34 cellular contexts compared by ENCODE assay signal in the genomic region with DNA sequence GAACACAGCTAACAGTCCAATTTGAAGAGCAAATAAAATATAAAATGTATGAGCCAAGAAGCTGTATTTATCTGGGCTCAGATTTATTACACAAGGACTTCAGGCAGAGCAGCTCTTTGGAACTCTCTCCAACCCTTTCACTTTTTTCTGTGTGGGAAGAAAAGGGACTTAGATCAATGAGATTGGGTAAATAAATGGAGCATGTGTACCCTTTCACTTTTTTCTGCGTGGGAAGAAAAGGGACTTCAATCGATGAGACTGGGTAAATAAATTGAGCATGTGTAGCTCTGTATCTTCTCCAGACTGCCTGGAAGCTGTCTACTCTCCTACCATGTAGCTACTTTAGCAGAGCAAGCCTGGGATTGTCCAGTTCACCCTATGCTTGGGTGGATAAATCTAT. TPM values are rescaled to one million over a fixed set of nuclear protein-coding genes. Genes with fewer than 3 reads are reported as not detected.
"Had no signal": no experiment of that assay in that cellular context is flagged by ENCODE, and none has a peak within 500 bp of the region (broad histone marks: within the 10 kb centered on the region; RNA-seq: fewer than 3 reads in every experiment).

No MANE protein-coding gene starts in this region.

- DNase-seq: naive thymus-derived CD4-positive, alpha-beta T cell; natural killer cell; occipital lobe; pancreas; psoas muscle; right cardiac atrium; spleen; stimulated activated CD4-positive, alpha-beta T cell treated with anti-CD3 and anti-CD28 coated beads, Interleukin-12 subunit alpha, Interleukin-12 subunit beta, amount 100 ng/mL, for 4 hours; stimulated activated CD4-positive, alpha-beta T cell treated with anti-CD3 and anti-CD28 coated beads, Interleukin-1b, Interleukin-23, amount 100 ng/mL, for 48 hours; stimulated activated CD4-positive, alpha-beta T cell treated with anti-CD3 and anti-CD28 coated beads, Interleukin-4, amount 100 ng/mL, for 1 hour; stimulated activated CD4-positive, alpha-beta T cell treated with anti-CD3 and anti-CD28 coated beads, Interleukin-4, amount 100 ng/mL, for 4 hours; stimulated activated CD8-positive, alpha-beta memory T cell treated with anti-CD3 and anti-CD28 coated beads, Interleukin-4, amount 100 ng/mL, for 48 hours; stimulated activated naive CD4-positive, alpha-beta T cell; stimulated activated naive CD8-positive, alpha-beta T cell treated with anti-CD3 and anti-CD28 coated beads, Interleukin-15, amount 100 ng/mL, for 72 hours; stimulated activated naive CD8-positive, alpha-beta T cell treated with anti-CD3 and anti-CD28 coated beads, Interleukin-15, Interleukin-2, amounts not matched to agents 100 U/mL and 50 U/mL, for 24 hours; substantia nigra; testis; tibial artery; transverse colon; upper lobe of right lung; uterus had no signal

- H3K4me1 ChIP-seq: neural progenitor cell, pancreas, psoas muscle, spleen, suprapubic skin, testis, tibial artery, transverse colon, upper lobe of right lung, uterus had no signal

- H3K27me3 ChIP-seq: neural progenitor cell, pancreas, testis, transverse colon, upper lobe of right lung, uterus had no signal

- H3K27ac Mint-ChIP-seq: natural killer cell; nephron; neural progenitor cell; stimulated activated memory B cell treated with anti-CD40 and anti-IgM and Interleukin-4, amounts not matched to agents 10 μg/mL and 1 μg/mL and 100 μg/mL, for 72 hours; stimulated activated naive CD8-positive, alpha-beta T cell treated with anti-CD3 and anti-CD28 coated beads, Interleukin-15, amount 100 ng/mL, for 72 hours; type B pancreatic cell had no signal

- H3K36me3 ChIP-seq: neural progenitor cell, pancreas, spleen, suprapubic skin, tibial artery, transverse colon, upper lobe of right lung, uterus had no signal

- H3K9ac ChIP-seq: neural progenitor cell had no signal

- H3K4me3 ChIP-seq: neural progenitor cell, pancreas, psoas muscle, skin epidermis, smooth muscle cell, spleen, suprapubic skin, testis, tibial artery, transverse colon, upper lobe of right lung, uterus had no signal

- ATAC-seq: naive thymus-derived CD4-positive, alpha-beta T cell; natural killer cell; pancreas; psoas muscle; right cardiac atrium; sciatic nerve; stimulated activated memory B cell treated with anti-CD40 and anti-IgM and Interleukin-4, amounts not matched to agents 10 μg/mL and 1 μg/mL and 100 μg/mL, for 72 hours; stimulated activated naive CD8-positive, alpha-beta T cell treated with anti-CD3 and anti-CD28 coated beads, Interleukin-15, amount 100 ng/mL, for 72 hours; stimulated activated naive CD8-positive, alpha-beta T cell treated with anti-CD3 and anti-CD28 coated beads, Interleukin-15, Interleukin-2, amounts not matched to agents 100 U/mL and 50 U/mL, for 24 hours; upper lobe of right lung had no signal

- H3K9me3 ChIP-seq: pancreas, psoas muscle, spleen, suprapubic skin, testis, tibial artery, transverse colon, upper lobe of right lung, uterus had no signal

- H3K36me3 Mint-ChIP-seq: natural killer cell; neural progenitor cell; stimulated activated memory B cell treated with anti-CD40 and anti-IgM and Interleukin-4, amounts not matched to agents 10 μg/mL and 1 μg/mL and 100 μg/mL, for 72 hours; type B pancreatic cell had no signal

- H3K4me3 Mint-ChIP-seq: naive thymus-derived CD4-positive, alpha-beta T cell; natural killer cell; nephron; neural progenitor cell; stimulated activated memory B cell treated with anti-CD40 and anti-IgM and Interleukin-4, amounts not matched to agents 10 μg/mL and 1 μg/mL and 100 μg/mL, for 72 hours; stimulated activated naive CD8-positive, alpha-beta T cell treated with anti-CD3 and anti-CD28 coated beads, Interleukin-15, amount 100 ng/mL, for 72 hours; type B pancreatic cell had no signal

- H3K4me1 Mint-ChIP-seq: neural progenitor cell; stimulated activated memory B cell treated with anti-CD40 and anti-IgM and Interleukin-4, amounts not matched to agents 10 μg/mL and 1 μg/mL and 100 μg/mL, for 72 hours had no signal

- H3K4me2 ChIP-seq: neural progenitor cell, smooth muscle cell had no signal

- H3K27ac ChIP-seq: neural progenitor cell, pancreas, psoas muscle, skin epidermis, spleen, suprapubic skin, testis, tibial artery, transverse colon, upper lobe of right lung, uterus had no signal

RNA-seq across cellular contexts. Expression of gene SLC17A3, which starts 10.7 kb away (rescaled TPM):
- total RNA-seq: occipital lobe, osteoblast, pancreas, posterior vena cava, psoas muscle, sciatic nerve, smooth muscle cell, spleen, suprapubic skin, transverse colon, upper lobe of right lung, urinary bladder, uterus had no signal
- polyA plus RNA-seq: naive thymus-derived CD4-positive, alpha-beta T cell; neural cell; psoas muscle; right cardiac atrium; smooth muscle cell; urinary bladder had no signal

RNA-seq across cellular contexts. Expression of gene SLC17A1, which starts 31.5 kb away (rescaled TPM):
- total RNA-seq: naive thymus-derived CD4-positive, alpha-beta T cell; occipital lobe; osteoblast; pancreas; posterior vena cava; psoas muscle; right cardiac atrium; sciatic nerve; smooth muscle cell; spleen; suprapubic skin; transverse colon; upper lobe of right lung; urinary bladder; uterus had no signal
- polyA plus RNA-seq: naive thymus-derived CD4-positive, alpha-beta T cell; neural cell; psoas muscle; right cardiac atrium; smooth muscle cell; spleen; thymus; urinary bladder had no signal
